Comparison of ENCODE assay signal across 18 cellular contexts in the genomic region with DNA sequence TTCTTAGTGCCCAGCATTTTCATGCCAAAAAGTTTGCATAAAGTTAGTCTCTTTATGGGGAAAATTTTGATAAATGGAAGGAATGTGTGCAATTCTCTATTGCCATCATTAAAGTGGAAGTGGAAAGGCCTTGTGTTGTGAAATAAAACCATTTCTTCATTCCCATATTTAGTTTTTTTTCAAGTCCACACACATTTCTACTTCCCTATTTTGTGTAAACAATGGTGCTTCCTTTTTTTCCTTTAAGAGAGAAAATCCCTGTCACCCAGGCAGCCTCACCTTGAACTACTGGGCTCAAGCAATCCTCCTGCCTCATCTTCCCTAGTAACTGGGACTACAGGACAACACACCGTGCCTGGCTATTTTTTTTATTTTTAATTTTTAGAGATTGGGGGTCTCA. TPM values are rescaled to one million over a fixed set of nuclear protein-coding genes. Genes with fewer than 3 reads are reported as not detected.
A peak's percentile ranks its signal among the peaks of the same experiment; 100 is the strongest.
DNase-seq lines count a peak whose midpoint lies in the region; ATAC-seq lines count a peak whose summit lies in the region.
"Had no signal": no experiment of that assay in that cellular context is flagged by ENCODE, and none has a peak within 500 bp of the region (broad histone marks: within the 10 kb centered on the region; RNA-seq: fewer than 3 reads in every experiment).

No MANE protein-coding gene starts in this region.

- no peak overlapping the region for H3K27ac Mint-ChIP-seq in activated T-helper 2 cell treated with anti-CD3 and anti-CD28 coated beads, Interferon-gamma antibody, Interleukin-2, Interleukin-4, amounts not matched to agents 10 μg/mL and 5 μg/mL and 100 μg/mL, durations not matched to agents 14 hours and 24 hours and 36 hours
- H3K27ac Mint-ChIP-seq: GM23338; T-helper 1 cell treated with Interleukin-12 subunit alpha and Interleukin-12 subunit beta and Interleukin-4 antibody, amounts not matched to agents 30 μg/mL and 1 μg/mL, for 36 hours had no signal

- H3K4me1 Mint-ChIP-seq in activated T-helper 2 cell treated with anti-CD3 and anti-CD28 coated beads, Interferon-gamma antibody, Interleukin-2, Interleukin-4, amounts not matched to agents 10 μg/mL and 5 μg/mL and 100 μg/mL, durations not matched to agents 14 hours and 24 hours and 36 hours (ENCODE audit: low read depth): no peaks in the 10 kb centered on the region

- ATAC-seq in HG03280 (IDR thresholded peaks at IDR 0.05; ENCODE audit: unreplicated experiment): no peak
- ATAC-seq: GM23338, HepG2 had no signal

- intact Hi-C loops in activated T-helper 2 cell treated with anti-CD3 and anti-CD28 coated beads, Interferon-gamma antibody, Interleukin-2, Interleukin-4, amounts not matched to agents 10 μg/mL and 5 μg/mL and 100 μg/mL, durations not matched to agents 14 hours and 24 hours and 36 hours (cut with micrococcal nuclease): no loop called here

- H3K36me3 Mint-ChIP-seq in activated T-helper 2 cell treated with anti-CD3 and anti-CD28 coated beads, Interferon-gamma antibody, Interleukin-2, Interleukin-4, amounts not matched to agents 10 μg/mL and 5 μg/mL and 100 μg/mL, durations not matched to agents 14 hours and 24 hours and 36 hours (ENCODE audit: low read depth): no peaks in the 10 kb centered on the region

- peak; percentile 71 for DNase-seq in GF-D8 (lab: John Stamatoyannopoulos, UW)
- DNase-seq in MV-4-11 (lab: John Stamatoyannopoulos, UW): peak; percentile 92
- peak; percentile 98 for DNase-seq in SKM-1 (lab: John Stamatoyannopoulos, UW; ENCODE audit: unreplicated experiment)
- peak; percentile 57 for DNase-seq in medulla oblongata (ENCODE audit: extremely low spot score)
- no peak for DNase-seq in stimulated activated CD4-positive, alpha-beta T cell treated with anti-CD3 and anti-CD28 coated beads, Interleukin-15, amount 100 ng/mL, for 24 hours
- DNase-seq in central memory CD4-positive, alpha-beta T cell: no peak
- no peak for DNase-seq in activated T-helper 2 cell treated with anti-CD3 and anti-CD28 coated beads, Interferon-gamma antibody, Interleukin-2, Interleukin-4, amounts not matched to agents 10 μg/mL and 5 μg/mL and 100 μg/mL, durations not matched to agents 14 hours and 24 hours and 36 hours (ENCODE audit: low spot score)
- DNase-seq: ACHN, BE2C, DMS 273 treated with DMSO at 0.1 percent for 48 hours, Karpas-422, NCI-H1048, NCI-H146, NCI-H748 treated with DMSO at 0.1 percent for 48 hours had no signal

- peaks cover 13% of the 10 kb centered on the region for H3K9me3 Mint-ChIP-seq in activated T-helper 2 cell treated with anti-CD3 and anti-CD28 coated beads, Interferon-gamma antibody, Interleukin-2, Interleukin-4, amounts not matched to agents 10 μg/mL and 5 μg/mL and 100 μg/mL, durations not matched to agents 14 hours and 24 hours and 36 hours

- H3K27me3 Mint-ChIP-seq in activated T-helper 2 cell treated with anti-CD3 and anti-CD28 coated beads, Interferon-gamma antibody, Interleukin-2, Interleukin-4, amounts not matched to agents 10 μg/mL and 5 μg/mL and 100 μg/mL, durations not matched to agents 14 hours and 24 hours and 36 hours (ENCODE audit: low read depth): peaks cover 13% of the 10 kb centered on the region

- no peak overlapping the region for H3K4me3 Mint-ChIP-seq in activated T-helper 2 cell treated with anti-CD3 and anti-CD28 coated beads, Interferon-gamma antibody, Interleukin-2, Interleukin-4, amounts not matched to agents 10 μg/mL and 5 μg/mL and 100 μg/mL, durations not matched to agents 14 hours and 24 hours and 36 hours (ENCODE audit: low read depth)
- H3K4me3 Mint-ChIP-seq: GM23338; T-helper 1 cell treated with Interleukin-12 subunit alpha and Interleukin-12 subunit beta and Interleukin-4 antibody, amounts not matched to agents 30 μg/mL and 1 μg/mL, for 36 hours had no signal

RNA-seq across cellular contexts. Expression of a gene that starts 42.2 kb away (rescaled TPM):
- 28.2 and 28.3 TPM in 2 replicates for total RNA-seq in activated T-helper 2 cell treated with anti-CD3 and anti-CD28 coated beads, Interferon-gamma antibody, Interleukin-2, Interleukin-4, amounts not matched to agents 10 μg/mL and 5 μg/mL and 100 μg/mL, durations not matched to agents 14 hours and 24 hours and 36 hours

Comparison
In these comparisons a context has a peak if more than half of its experiments do, and no peak if none do; other contexts are left out.
1. DNase-seq: peak in GF-D8 (single experiment), MV-4-11 (single experiment), SKM-1 (single experiment) and medulla oblongata (single experiment); none in stimulated activated CD4-positive, alpha-beta T cell treated with anti-CD3 and anti-CD28 coated beads, Interleukin-15, amount 100 ng/mL, for 24 hours (single experiment), central memory CD4-positive, alpha-beta T cell (single experiment) and activated T-helper 2 cell treated with anti-CD3 and anti-CD28 coated beads, Interferon-gamma antibody, Interleukin-2, Interleukin-4, amounts not matched to agents 10 μg/mL and 5 μg/mL and 100 μg/mL, durations not matched to agents 14 hours and 24 hours and 36 hours (single experiment).